In genomic region chr15:100201376-100202280, GRCh38 we compare ENCODE assay signal across 13 cellular contexts.
DNase-seq lines count a peak whose midpoint lies in the region; ATAC-seq and TF ChIP-seq lines count a peak whose summit lies in the region.
"Had no signal": no experiment of that assay in that cellular context is flagged by ENCODE, and none has a peak within 500 bp of the region (broad histone marks: within the 10 kb centered on the region; RNA-seq: fewer than 3 reads in every experiment).

No MANE protein-coding gene starts in this region.

- H3K23ac ChIP-seq in trophoblast cell (ENCODE audit: low read length), result no peak overlapping the region

- H3K9me3 Mint-ChIP-seq in activated CD8-positive, alpha-beta T cell treated with anti-CD3 and anti-CD28 coated beads for 36 hours, result no peaks in the 10 kb centered on the region

- H4K8ac ChIP-seq in trophoblast cell (ENCODE audit: low read depth, low read length), result no peak overlapping the region

- no peak overlapping the region for H2BK12ac ChIP-seq in trophoblast cell (ENCODE audit: low read length)

- intact Hi-C loops in activated CD8-positive, alpha-beta T cell treated with anti-CD3 and anti-CD28 coated beads for 36 hours (cut with micrococcal nuclease), result no loop called here
- intact Hi-C loops in Right ventricle myocardium inferior (cut with DNase I), result no loop called here

- no peak overlapping the region for H4K12ac ChIP-seq in trophoblast cell (ENCODE audit: low read depth, low read length)

- H2AFZ ChIP-seq in trophoblast cell (ENCODE audit: insufficient read depth, low read length, poor library complexity), result no peak overlapping the region

- 0 out of 2 replicates have a peak overlapping the region, but pooled peaks have one; percentile 7 for H3K27ac ChIP-seq in BLaER1
- H3K27ac ChIP-seq in trophoblast cell (ENCODE audit: low read depth, low read length), result no peak overlapping the region
- H3K27ac ChIP-seq: left ventricle myocardium inferior, suprapubic skin had no signal

- peaks cover 74% of the 10 kb centered on the region for H3K4me1 ChIP-seq in BLaER1
- peaks cover 8 to 14% of the 10 kb centered on the region in 2 experiments for H3K4me1 ChIP-seq in trophoblast cell (ENCODE audit: control insufficient read depth in 1 of 2, insufficient read depth in 2 of 2, low read length in 2 of 2)

- CTCF ChIA-PET in activated CD8-positive, alpha-beta T cell treated with anti-CD3 and anti-CD28 coated beads for 36 hours (lab: Charles Lee), result no interaction called here

- H3K79me1 ChIP-seq in trophoblast cell (ENCODE audit: low read length), result no peaks in the 10 kb centered on the region

- H3K9ac ChIP-seq in BLaER1 (no peak overlapping the region), trophoblast cell (ENCODE audit: low read length) (no peak overlapping the region)

- H4K20me1 ChIP-seq in BLaER1, result no peaks in the 10 kb centered on the region

- no peaks in the 10 kb centered on the region for H3K36me3 ChIP-seq in BLaER1
- H3K36me3 ChIP-seq in trophoblast cell (ENCODE audit: control insufficient read depth in 1 of 2, insufficient read depth in 2 of 2, low read length in 2 of 2), result no peaks in the 10 kb centered on the region
- H3K36me3 ChIP-seq: left ventricle myocardium inferior, suprapubic skin had no signal

- H2BK5ac ChIP-seq in trophoblast cell (ENCODE audit: low read depth, low read length, poor library complexity), result no peak overlapping the region

- no peaks in the 10 kb centered on the region for H3K27me3 Mint-ChIP-seq in activated CD8-positive, alpha-beta T cell treated with anti-CD3 and anti-CD28 coated beads for 36 hours

- no peaks in the 10 kb centered on the region for H3K79me2 ChIP-seq in trophoblast cell (ENCODE audit: control insufficient read depth, insufficient read depth, low read length, poor library complexity)

- ATAC-seq in GM21381 (IDR thresholded peaks at IDR 0.05; ENCODE audit: unreplicated experiment), result peak; percentile 64
- peak; percentile 84 for ATAC-seq in activated CD8-positive, alpha-beta T cell treated with anti-CD3 and anti-CD28 coated beads for 36 hours
- ATAC-seq in left lobe of liver, result peak; percentile 20
- no peak for ATAC-seq in HG02885 (IDR thresholded peaks at IDR 0.05; ENCODE audit: poor library complexity, unreplicated experiment)
- no peak for ATAC-seq in Right ventricle myocardium inferior

- no peak overlapping the region for H4K91ac ChIP-seq in trophoblast cell (ENCODE audit: low read depth, low read length)

- no peak overlapping the region for H3K4ac ChIP-seq in trophoblast cell (ENCODE audit: low read depth, low read length)

- peaks cover 19% of the 10 kb centered on the region for H3K4me1 Mint-ChIP-seq in activated CD8-positive, alpha-beta T cell treated with anti-CD3 and anti-CD28 coated beads for 36 hours (ENCODE audit: low read depth)
- H3K4me1 Mint-ChIP-seq: CD14-positive monocyte had no signal

- DNase-seq in activated CD8-positive, alpha-beta T cell treated with anti-CD3 and anti-CD28 coated beads for 36 hours, result peak; percentile 71
- DNase-seq in left lobe of liver (ENCODE audit: low spot score), result peak; percentile 40
- DNase-seq in trophoblast cell, result no peak
- no peak for DNase-seq in Right ventricle myocardium inferior (ENCODE audit: missing footprints)
- no peak for DNase-seq in NCI-H128 (lab: John Stamatoyannopoulos, UW; ENCODE audit: unreplicated experiment)
- DNase-seq: left ventricle myocardium inferior, NCI-H1048, SHP77 had no signal

- H3K9me3 ChIP-seq in BLaER1, result peaks cover 12% of the 10 kb centered on the region
- peaks cover 2% of the 10 kb centered on the region for H3K9me3 ChIP-seq in trophoblast cell (ENCODE audit: insufficient read depth, low read depth, low read length)
- H3K9me3 ChIP-seq: left ventricle myocardium inferior, suprapubic skin had no signal

- H3K27ac Mint-ChIP-seq in activated CD8-positive, alpha-beta T cell treated with anti-CD3 and anti-CD28 coated beads for 36 hours, result peak overlapping the region; percentile 72
- H3K27ac Mint-ChIP-seq: CD14-positive monocyte had no signal

- peak overlapping the region; percentile 14 for H3K4me3 Mint-ChIP-seq in activated CD8-positive, alpha-beta T cell treated with anti-CD3 and anti-CD28 coated beads for 36 hours
- H3K4me3 Mint-ChIP-seq: CD14-positive monocyte had no signal

- WGBS in trophoblast cell (ENCODE audit: extremely low coverage, insufficient coverage, insufficient read length), result no CpG with 5 or more reads among the region's 18 CpGs

- peak overlapping the region; percentile 85 for H3K4me2 ChIP-seq in BLaER1
- H3K4me2 ChIP-seq in trophoblast cell (ENCODE audit: low read length), result no peak overlapping the region

- no peak overlapping the region for H3K14ac ChIP-seq in trophoblast cell (ENCODE audit: low read length)

- POLR2A ChIA-PET in activated CD8-positive, alpha-beta T cell treated with anti-CD3 and anti-CD28 coated beads for 36 hours (lab: Charles Lee), result interaction anchor here (0.6 to 0.9 kb wide), 2 partner anchors 12 to 70 kb away, joined by 3 read pairs; no protein-coding TSS in a partner anchor

- H3K27me3 ChIP-seq in BLaER1, result no peaks in the 10 kb centered on the region
- no peaks in the 10 kb centered on the region for H3K27me3 ChIP-seq in trophoblast cell (ENCODE audit: insufficient read depth, low read length)
- H3K27me3 ChIP-seq: suprapubic skin had no signal

- H3K18ac ChIP-seq in trophoblast cell (ENCODE audit: low read length), result no peak overlapping the region

- no peak for TF ChIP-seq CTCF in activated CD8-positive, alpha-beta T cell treated with anti-CD3 and anti-CD28 coated beads for 36 hours (IDR thresholded peaks at IDR 0.05)

- H2BK120ac ChIP-seq in trophoblast cell (ENCODE audit: insufficient read depth, low read length, poor library complexity), result no peak overlapping the region

- H3K4me3 ChIP-seq in BLaER1 (no peak overlapping the region), trophoblast cell (ENCODE audit: low read depth, low read length) (no peak overlapping the region)
- H3K4me3 ChIP-seq: left ventricle myocardium inferior, suprapubic skin had no signal

- H2AK5ac ChIP-seq in trophoblast cell (ENCODE audit: low read length), result no peak overlapping the region

- no peaks in the 10 kb centered on the region for H3K36me3 Mint-ChIP-seq in activated CD8-positive, alpha-beta T cell treated with anti-CD3 and anti-CD28 coated beads for 36 hours (ENCODE audit: low read depth)
- H3K36me3 Mint-ChIP-seq: CD14-positive monocyte had no signal

Comparison
In these comparisons a context has a peak if more than half of its experiments do, and no peak if none do; other contexts are left out.
1. ATAC-seq: peak in GM21381 (single experiment), activated CD8-positive, alpha-beta T cell treated with anti-CD3 and anti-CD28 coated beads for 36 hours (single experiment) and left lobe of liver (single experiment); none in HG02885 (single experiment) and Right ventricle myocardium inferior (single experiment).
2. DNase-seq: peak in activated CD8-positive, alpha-beta T cell treated with anti-CD3 and anti-CD28 coated beads for 36 hours (single experiment) and left lobe of liver (single experiment); none in trophoblast cell (0 of 2), Right ventricle myocardium inferior (single experiment) and NCI-H128 (single experiment).